In the genomic region with DNA sequence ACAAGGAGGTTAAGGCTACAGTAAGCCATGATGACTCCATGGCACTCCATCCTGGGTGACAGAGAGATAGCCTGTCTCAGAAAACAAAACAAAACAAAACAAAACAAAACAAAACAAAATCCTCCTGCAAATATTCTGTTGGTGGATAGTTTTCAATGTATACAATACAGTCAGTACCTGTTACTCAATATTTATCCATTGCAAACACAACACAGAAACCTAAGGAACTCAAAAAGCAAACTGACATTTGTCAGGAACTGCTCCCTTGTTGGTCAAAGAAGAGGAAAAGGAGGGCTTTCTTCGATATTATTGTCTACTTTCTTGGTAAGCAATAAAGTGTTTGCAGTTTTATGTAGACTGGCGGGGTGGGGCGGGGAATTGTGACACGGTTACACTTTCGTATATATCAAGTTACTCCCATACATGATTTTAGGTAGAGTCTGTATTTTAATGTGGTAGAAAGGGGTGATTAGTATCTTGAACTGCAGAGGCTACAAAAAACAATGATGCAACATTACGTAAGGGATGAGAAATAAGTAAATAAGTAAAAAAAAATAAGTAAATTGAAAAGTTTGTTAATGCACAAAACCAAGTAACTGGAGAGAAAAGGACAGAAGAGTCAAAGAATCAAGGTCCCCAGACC, we compare ENCODE assay signal across 2 cellular contexts.
TF ChIP-seq lines count a peak whose summit lies in the region.

No MANE protein-coding gene starts in this region.

TF ChIP-seq in A549, 52 proteins besides CTCF, POLR2A, EP300 and RAD21 (continued from another document):
- no peak for TF ChIP-seq RFX5 (IDR thresholded peaks at IDR 0.05)
- no peak for TF ChIP-seq FOSL2 (IDR thresholded peaks at IDR 0.05)
- TF ChIP-seq FOSL2 (CRISPR knock-in tag; IDR thresholded peaks at IDR 0.05): peak; percentile 32; the same call in 1 of the 2 replicates
- TF ChIP-seq CEBPB (IDR thresholded peaks at IDR 0.05): no peak
- TF ChIP-seq ZC3H11A (IDR thresholded peaks at IDR 0.05): no peak

TF ChIP-seq in HEK293, 187 proteins besides CTCF, POLR2A, EP300 and RAD21 (continued from another document and continues in another):
- TF ChIP-seq PRDM6 (tag by site-specific recombination; IDR thresholded peaks at IDR 0.05) (peak; percentile 86), ZNF202 (tag by site-specific recombination; IDR thresholded peaks at IDR 0.05; ENCODE audit: borderline replicate concordance) (no peak), ZNF561 (tag by site-specific recombination; IDR thresholded peaks at IDR 0.05; ENCODE audit: borderline replicate concordance) (0 out of 2 replicates have a peak, but pooled peaks have one; percentile 40), ZNF48 (tag by site-specific recombination; IDR thresholded peaks at IDR 0.05) (no peak), ZNF596 (tag by site-specific recombination; IDR thresholded peaks at IDR 0.05) (no peak), ZNF138 (tag by site-specific recombination; IDR thresholded peaks at IDR 0.05; ENCODE audit: borderline replicate concordance) (no peak), ZNF24 (tag by site-specific recombination; IDR thresholded peaks at IDR 0.05) (peak; percentile 62; the same call in 1 of the 2 replicates), SCRT1 (tag by site-specific recombination; IDR thresholded peaks at IDR 0.05; ENCODE audit: borderline replicate concordance) (no peak), MZF1 (tag by site-specific recombination; IDR thresholded peaks at IDR 0.05; ENCODE audit: borderline replicate concordance) (0 out of 2 replicates have a peak, but pooled peaks have one; percentile 24), ZBTB44 (tag by site-specific recombination; IDR thresholded peaks at IDR 0.05) (peak; percentile 83; the same call in 1 of the 2 replicates), ZNF366 (tag by site-specific recombination; conservative IDR thresholded peaks at IDR 0.05) (peak; percentile 52), ZNF280D (tag by site-specific recombination; IDR thresholded peaks at IDR 0.05) (no peak; the same call in 1 of the 2 replicates), ZNF558 (tag by site-specific recombination; IDR thresholded peaks at IDR 0.05) (peak; percentile 50; the same call in 1 of the 2 replicates), ZNF560 (tag by site-specific recombination; IDR thresholded peaks at IDR 0.05; ENCODE audit: borderline replicate concordance) (no peak), ZNF629 (tag by site-specific recombination; IDR thresholded peaks at IDR 0.05) (peak; percentile 68), ZNF362 (tag by site-specific recombination; IDR thresholded peaks at IDR 0.05) (peak; percentile 54; the same call in 1 of the 2 replicates), ZNF521 (tag by site-specific recombination; IDR thresholded peaks at IDR 0.05) (no peak), GLI2 (tag by site-specific recombination; IDR thresholded peaks at IDR 0.05; ENCODE audit: borderline replicate concordance, low read depth) (no peak)
- TF ChIP-seq, protein P1, sequence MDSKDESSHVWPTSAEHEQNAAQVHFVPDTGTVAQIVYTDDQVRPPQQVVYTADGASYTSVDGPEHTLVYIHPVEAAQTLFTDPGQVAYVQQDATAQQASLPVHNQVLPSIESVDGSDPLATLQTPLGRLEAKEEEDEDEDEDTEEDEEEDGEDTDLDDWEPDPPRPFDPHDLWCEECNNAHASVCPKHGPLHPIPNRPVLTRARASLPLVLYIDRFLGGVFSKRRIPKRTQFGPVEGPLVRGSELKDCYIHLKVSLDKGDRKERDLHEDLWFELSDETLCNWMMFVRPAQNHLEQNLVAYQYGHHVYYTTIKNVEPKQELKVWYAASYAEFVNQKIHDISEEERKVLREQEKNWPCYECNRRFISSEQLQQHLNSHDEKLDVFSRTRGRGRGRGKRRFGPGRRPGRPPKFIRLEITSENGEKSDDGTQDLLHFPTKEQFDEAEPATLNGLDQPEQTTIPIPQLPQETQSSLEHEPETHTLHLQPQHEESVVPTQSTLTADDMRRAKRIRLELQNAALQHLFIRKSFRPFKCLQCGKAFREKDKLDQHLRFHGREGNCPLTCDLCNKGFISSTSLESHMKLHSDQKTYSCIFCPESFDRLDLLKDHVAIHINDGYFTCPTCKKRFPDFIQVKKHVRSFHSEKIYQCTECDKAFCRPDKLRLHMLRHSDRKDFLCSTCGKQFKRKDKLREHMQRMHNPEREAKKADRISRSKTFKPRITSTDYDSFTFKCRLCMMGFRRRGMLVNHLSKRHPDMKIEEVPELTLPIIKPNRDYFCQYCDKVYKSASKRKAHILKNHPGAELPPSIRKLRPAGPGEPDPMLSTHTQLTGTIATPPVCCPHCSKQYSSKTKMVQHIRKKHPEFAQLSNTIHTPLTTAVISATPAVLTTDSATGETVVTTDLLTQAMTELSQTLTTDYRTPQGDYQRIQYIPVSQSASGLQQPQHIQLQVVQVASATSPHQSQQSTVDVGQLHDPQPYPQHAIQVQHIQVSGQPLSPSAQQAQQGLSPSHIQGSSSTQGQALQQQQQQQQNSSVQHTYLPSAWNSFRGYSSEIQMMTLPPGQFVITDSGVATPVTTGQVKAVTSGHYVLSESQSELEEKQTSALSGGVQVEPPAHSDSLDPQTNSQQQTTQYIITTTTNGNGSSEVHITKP (tag by site-specific recombination; IDR thresholded peaks at IDR 0.05): peak; percentile 65
- TF ChIP-seq, protein P2, sequence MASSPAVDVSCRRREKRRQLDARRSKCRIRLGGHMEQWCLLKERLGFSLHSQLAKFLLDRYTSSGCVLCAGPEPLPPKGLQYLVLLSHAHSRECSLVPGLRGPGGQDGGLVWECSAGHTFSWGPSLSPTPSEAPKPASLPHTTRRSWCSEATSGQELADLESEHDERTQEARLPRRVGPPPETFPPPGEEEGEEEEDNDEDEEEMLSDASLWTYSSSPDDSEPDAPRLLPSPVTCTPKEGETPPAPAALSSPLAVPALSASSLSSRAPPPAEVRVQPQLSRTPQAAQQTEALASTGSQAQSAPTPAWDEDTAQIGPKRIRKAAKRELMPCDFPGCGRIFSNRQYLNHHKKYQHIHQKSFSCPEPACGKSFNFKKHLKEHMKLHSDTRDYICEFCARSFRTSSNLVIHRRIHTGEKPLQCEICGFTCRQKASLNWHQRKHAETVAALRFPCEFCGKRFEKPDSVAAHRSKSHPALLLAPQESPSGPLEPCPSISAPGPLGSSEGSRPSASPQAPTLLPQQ (tag by site-specific recombination; IDR thresholded peaks at IDR 0.05): peak; percentile 73; the same call in 1 of the 2 replicates
- TF ChIP-seq, protein P3, sequence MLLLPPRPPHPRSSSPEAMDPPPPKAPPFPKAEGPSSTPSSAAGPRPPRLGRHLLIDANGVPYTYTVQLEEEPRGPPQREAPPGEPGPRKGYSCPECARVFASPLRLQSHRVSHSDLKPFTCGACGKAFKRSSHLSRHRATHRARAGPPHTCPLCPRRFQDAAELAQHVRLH (tag by site-specific recombination; IDR thresholded peaks at IDR 0.05): peak; percentile 72
- TF ChIP-seq, protein P4, sequence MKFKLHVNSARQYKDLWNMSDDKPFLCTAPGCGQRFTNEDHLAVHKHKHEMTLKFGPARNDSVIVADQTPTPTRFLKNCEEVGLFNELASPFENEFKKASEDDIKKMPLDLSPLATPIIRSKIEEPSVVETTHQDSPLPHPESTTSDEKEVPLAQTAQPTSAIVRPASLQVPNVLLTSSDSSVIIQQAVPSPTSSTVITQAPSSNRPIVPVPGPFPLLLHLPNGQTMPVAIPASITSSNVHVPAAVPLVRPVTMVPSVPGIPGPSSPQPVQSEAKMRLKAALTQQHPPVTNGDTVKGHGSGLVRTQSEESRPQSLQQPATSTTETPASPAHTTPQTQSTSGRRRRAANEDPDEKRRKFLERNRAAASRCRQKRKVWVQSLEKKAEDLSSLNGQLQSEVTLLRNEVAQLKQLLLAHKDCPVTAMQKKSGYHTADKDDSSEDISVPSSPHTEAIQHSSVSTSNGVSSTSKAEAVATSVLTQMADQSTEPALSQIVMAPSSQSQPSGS (tag by site-specific recombination; IDR thresholded peaks at IDR 0.05; ENCODE audit: low read depth): peak; percentile 85
- TF ChIP-seq, protein P5, sequence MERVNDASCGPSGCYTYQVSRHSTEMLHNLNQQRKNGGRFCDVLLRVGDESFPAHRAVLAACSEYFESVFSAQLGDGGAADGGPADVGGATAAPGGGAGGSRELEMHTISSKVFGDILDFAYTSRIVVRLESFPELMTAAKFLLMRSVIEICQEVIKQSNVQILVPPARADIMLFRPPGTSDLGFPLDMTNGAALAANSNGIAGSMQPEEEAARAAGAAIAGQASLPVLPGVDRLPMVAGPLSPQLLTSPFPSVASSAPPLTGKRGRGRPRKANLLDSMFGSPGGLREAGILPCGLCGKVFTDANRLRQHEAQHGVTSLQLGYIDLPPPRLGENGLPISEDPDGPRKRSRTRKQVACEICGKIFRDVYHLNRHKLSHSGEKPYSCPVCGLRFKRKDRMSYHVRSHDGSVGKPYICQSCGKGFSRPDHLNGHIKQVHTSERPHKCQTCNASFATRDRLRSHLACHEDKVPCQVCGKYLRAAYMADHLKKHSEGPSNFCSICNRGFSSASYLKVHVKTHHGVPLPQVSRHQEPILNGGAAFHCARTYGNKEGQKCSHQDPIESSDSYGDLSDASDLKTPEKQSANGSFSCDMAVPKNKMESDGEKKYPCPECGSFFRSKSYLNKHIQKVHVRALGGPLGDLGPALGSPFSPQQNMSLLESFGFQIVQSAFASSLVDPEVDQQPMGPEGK (tag by site-specific recombination; IDR thresholded peaks at IDR 0.05): peak; percentile 55; the same call in 1 of the 2 replicates
- TF ChIP-seq, protein P6, sequence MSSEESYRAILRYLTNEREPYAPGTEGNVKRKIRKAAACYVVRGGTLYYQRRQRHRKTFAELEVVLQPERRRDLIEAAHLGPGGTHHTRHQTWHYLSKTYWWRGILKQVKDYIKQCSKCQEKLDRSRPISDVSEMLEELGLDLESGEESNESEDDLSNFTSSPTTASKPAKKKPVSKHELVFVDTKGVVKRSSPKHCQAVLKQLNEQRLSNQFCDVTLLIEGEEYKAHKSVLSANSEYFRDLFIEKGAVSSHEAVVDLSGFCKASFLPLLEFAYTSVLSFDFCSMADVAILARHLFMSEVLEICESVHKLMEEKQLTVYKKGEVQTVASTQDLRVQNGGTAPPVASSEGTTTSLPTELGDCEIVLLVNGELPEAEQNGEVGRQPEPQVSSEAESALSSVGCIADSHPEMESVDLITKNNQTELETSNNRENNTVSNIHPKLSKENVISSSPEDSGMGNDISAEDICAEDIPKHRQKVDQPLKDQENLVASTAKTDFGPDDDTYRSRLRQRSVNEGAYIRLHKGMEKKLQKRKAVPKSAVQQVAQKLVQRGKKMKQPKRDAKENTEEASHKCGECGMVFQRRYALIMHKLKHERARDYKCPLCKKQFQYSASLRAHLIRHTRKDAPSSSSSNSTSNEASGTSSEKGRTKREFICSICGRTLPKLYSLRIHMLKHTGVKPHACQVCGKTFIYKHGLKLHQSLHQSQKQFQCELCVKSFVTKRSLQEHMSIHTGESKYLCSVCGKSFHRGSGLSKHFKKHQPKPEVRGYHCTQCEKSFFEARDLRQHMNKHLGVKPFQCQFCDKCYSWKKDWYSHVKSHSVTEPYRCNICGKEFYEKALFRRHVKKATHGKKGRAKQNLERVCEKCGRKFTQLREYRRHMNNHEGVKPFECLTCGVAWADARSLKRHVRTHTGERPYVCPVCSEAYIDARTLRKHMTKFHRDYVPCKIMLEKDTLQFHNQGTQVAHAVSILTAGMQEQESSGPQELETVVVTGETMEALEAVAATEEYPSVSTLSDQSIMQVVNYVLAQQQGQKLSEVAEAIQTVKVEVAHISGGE (tag by site-specific recombination; conservative IDR thresholded peaks at IDR 0.05; ENCODE audit: low read depth): peak; percentile 78
